Comparison of ENCODE assay signal across 19 cellular contexts in the genomic region with DNA sequence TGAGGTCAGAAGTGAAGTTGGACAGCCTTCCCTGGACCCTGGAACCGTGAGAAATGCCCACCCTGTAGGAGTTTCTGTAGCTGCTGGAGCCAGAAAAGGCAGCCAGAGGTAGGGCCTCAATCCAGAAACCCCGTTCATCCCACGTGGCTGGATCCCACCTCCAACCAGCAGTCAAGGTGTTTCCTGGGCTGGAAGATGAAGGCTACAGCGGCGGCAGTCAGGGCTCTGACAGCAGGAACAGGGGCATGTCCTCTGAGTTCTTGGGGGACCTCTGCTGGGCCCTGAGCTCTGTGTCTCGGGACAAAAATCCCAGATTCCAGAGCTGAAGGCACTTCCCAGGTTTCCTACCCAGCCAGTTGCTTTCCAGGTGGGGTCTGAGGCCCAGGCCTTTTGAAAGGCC.
DNase-seq lines count a peak whose midpoint lies in the region; ATAC-seq and TF ChIP-seq lines count a peak whose summit lies in the region.
"Had no signal": no experiment of that assay in that cellular context is flagged by ENCODE, and none has a peak within 500 bp of the region (broad histone marks: within the 10 kb centered on the region; RNA-seq: fewer than 3 reads in every experiment).

No MANE protein-coding gene starts in this region.

- H3K36me3 Mint-ChIP-seq in activated naive CD8-positive, alpha-beta T cell treated with anti-CD3 and anti-CD28 coated beads, Interleukin-2, amount 50 U/mL, for 24 hours (ENCODE audit: low read depth) = no peaks in the 10 kb centered on the region
- H3K36me3 Mint-ChIP-seq: CD14-positive monocyte had no signal

- no peak overlapping the region for H3K23ac ChIP-seq in mesenchymal stem cell (ENCODE audit: low read length in 2 of 2)

- H3K27me3 ChIP-seq in right cardiac atrium (ENCODE audit: control insufficient read depth, insufficient read depth) (no peaks in the 10 kb centered on the region), mesenchymal stem cell (ENCODE audit: control insufficient read depth in 1 of 2, insufficient read depth in 1 of 2, low read length in 2 of 2) (no peaks in the 10 kb centered on the region), sigmoid colon (no peaks in the 10 kb centered on the region), transverse colon (no peaks in the 10 kb centered on the region)

- no peak overlapping the region for H4K91ac ChIP-seq in mesenchymal stem cell (ENCODE audit: low read length)

- peaks cover 5% of the 10 kb centered on the region for H3K79me1 ChIP-seq in mesenchymal stem cell (replicated peaks; ENCODE audit: low read length, poor library complexity, severe bottlenecking)

- peak; percentile 13 for DNase-seq in Right ventricle myocardium superior
- no peak for DNase-seq in right cardiac atrium
- no peak for DNase-seq in mesenchymal stem cell
- DNase-seq in sigmoid colon = peak; percentile 59
- DNase-seq in transverse colon = no peak
- DNase-seq in NCI-H526 treated with DMSO at 0.1 percent for 48 hours (lab: John Stamatoyannopoulos, UW) = no peak
- no peak for DNase-seq in activated naive CD8-positive, alpha-beta T cell treated with anti-CD3 and anti-CD28 coated beads, Interleukin-2, amount 50 U/mL, for 24 hours
- no peak for DNase-seq in caudate nucleus (lab: John Stamatoyannopoulos, UW)
- DNase-seq: DMS 273 treated with DMSO at 0.1 percent for 48 hours; GDM1; KBM-7; NCI-H1417 treated with DMSO at 0.1 percent for 48 hours; NCI-H2029; NCI-H2171; NCI-H446; NK-92 treated with Interleukin-12 subunit alpha and Interleukin-12 subunit beta, amount 100 ng/mL, for 24 hours had no signal

- H3K4me2 ChIP-seq in mesenchymal stem cell (ENCODE audit: low read length, poor library complexity, severe bottlenecking) = no peak overlapping the region
- H3K4me2 ChIP-seq: GM23338 had no signal

- no peaks in the 10 kb centered on the region for H3K4me1 Mint-ChIP-seq in activated naive CD8-positive, alpha-beta T cell treated with anti-CD3 and anti-CD28 coated beads, Interleukin-2, amount 50 U/mL, for 24 hours
- H3K4me1 Mint-ChIP-seq: CD14-positive monocyte had no signal

- H4K8ac ChIP-seq in mesenchymal stem cell (ENCODE audit: low read length) = no peak overlapping the region

- no peak overlapping the region for H3K4ac ChIP-seq in mesenchymal stem cell (ENCODE audit: low read depth in 1 of 2, low read length in 2 of 2)

- TF ChIP-seq CTCF in sigmoid colon (IDR thresholded peaks at IDR 0.05) (no peak), transverse colon (IDR thresholded peaks at IDR 0.05) (no peak)

- no peak overlapping the region for H3K4me3 Mint-ChIP-seq in activated naive CD8-positive, alpha-beta T cell treated with anti-CD3 and anti-CD28 coated beads, Interleukin-2, amount 50 U/mL, for 24 hours
- H3K4me3 Mint-ChIP-seq: CD14-positive monocyte, GM23338 had no signal

- no peak overlapping the region for H2BK15ac ChIP-seq in mesenchymal stem cell (ENCODE audit: low read depth, poor library complexity, severe bottlenecking)

- no peak overlapping the region for H2BK5ac ChIP-seq in mesenchymal stem cell (ENCODE audit: low read depth, low read length, poor library complexity, severe bottlenecking)

- H3K9ac ChIP-seq in mesenchymal stem cell (ENCODE audit: low read length) = no peak overlapping the region

- H2AK5ac ChIP-seq in mesenchymal stem cell (ENCODE audit: low read length, severe bottlenecking) = peak overlapping the region; percentile 27

- TF ChIP-seq EP300 in sigmoid colon (IDR thresholded peaks at IDR 0.05) (no peak), transverse colon (IDR thresholded peaks at IDR 0.05; ENCODE audit: low read depth) (no peak)

- no peak overlapping the region for H3K4me3 ChIP-seq in right cardiac atrium (ENCODE audit: low read length)
- H3K4me3 ChIP-seq in mesenchymal stem cell (ENCODE audit: insufficient read depth in 1 of 2, low read depth in 1 of 2, low read length in 2 of 2) = no peak overlapping the region
- no peak overlapping the region for H3K4me3 ChIP-seq in sigmoid colon
- H3K4me3 ChIP-seq in transverse colon = no peak overlapping the region
- H3K4me3 ChIP-seq: GM12878, GM23338 had no signal

- H3K27ac ChIP-seq in right cardiac atrium (ENCODE audit: low read length) (no peak overlapping the region), mesenchymal stem cell (ENCODE audit: low read length, poor library complexity, severe bottlenecking) (no peak overlapping the region), sigmoid colon (peak overlapping the region; percentile 88 to 96 (median 94)), transverse colon (peak overlapping the region; percentile 58 to 84 (median 82)), caudate nucleus (ENCODE audit: low read depth, low read length) (no peak overlapping the region)

- no peak overlapping the region for H2BK120ac ChIP-seq in mesenchymal stem cell (ENCODE audit: low read depth, low read length)

- H3K4me1 ChIP-seq in right cardiac atrium (ENCODE audit: control insufficient read depth, insufficient read depth, low read length) (no peaks in the 10 kb centered on the region), mesenchymal stem cell (ENCODE audit: control insufficient read depth, insufficient read depth, low read depth, low read length) (peaks cover 22% of the 10 kb centered on the region), sigmoid colon (peaks cover 0 to 66% (median 40%) of the 10 kb centered on the region in 4 donors), transverse colon (peaks cover 0 to 5% (median 1%) of the 10 kb centered on the region in 4 donors)

- peaks cover 2% of the 10 kb centered on the region for H3K27me3 Mint-ChIP-seq in activated naive CD8-positive, alpha-beta T cell treated with anti-CD3 and anti-CD28 coated beads, Interleukin-2, amount 50 U/mL, for 24 hours

- no peak overlapping the region for H3K27ac Mint-ChIP-seq in activated naive CD8-positive, alpha-beta T cell treated with anti-CD3 and anti-CD28 coated beads, Interleukin-2, amount 50 U/mL, for 24 hours
- H3K27ac Mint-ChIP-seq: CD14-positive monocyte, GM23338 had no signal

- no peak overlapping the region for H3K18ac ChIP-seq in mesenchymal stem cell (ENCODE audit: low read depth in 1 of 2, low read length in 2 of 2)

- H3K9me3 ChIP-seq in right cardiac atrium (ENCODE audit: control insufficient read depth, low read length) (no peaks in the 10 kb centered on the region), mesenchymal stem cell (ENCODE audit: control insufficient read depth, low read length) (peaks cover 8% of the 10 kb centered on the region), sigmoid colon (no peaks in the 10 kb centered on the region), transverse colon (no peaks in the 10 kb centered on the region)

- H2BK12ac ChIP-seq in mesenchymal stem cell (ENCODE audit: low read length in 2 of 2) = no peak overlapping the region

- ATAC-seq in Right ventricle myocardium superior (ENCODE audit: poor library complexity) (no peak), right cardiac atrium (no peak)
- ATAC-seq in activated naive CD8-positive, alpha-beta T cell treated with anti-CD3 and anti-CD28 coated beads, Interleukin-2, amount 50 U/mL, for 24 hours = no peak
- ATAC-seq: GM12878, GM23338 had no signal

- in situ Hi-C loops in transverse colon (cut with MboI; ENCODE audit: low pct_ligation_motif_present in 1 of 4, low pct_unique_long_range_greater_than_20kb in 1 of 4, low sequenced_read_pairs in 3 of 4) = no loop called here

- no peak overlapping the region for H2AFZ ChIP-seq in mesenchymal stem cell (ENCODE audit: low read depth, low read length)
- H2AFZ ChIP-seq: GM23338 had no signal

- 77% methylated on average over 6 of the region's 6 CpGs for WGBS in right cardiac atrium
- 95% methylated on average over 6 of the region's 6 CpGs for WGBS in mesenchymal stem cell
- 78 to 86% methylated on average over 6 of the region's 6 CpGs for WGBS in sigmoid colon, 2 donors
- 93% methylated on average over 6 of the region's 6 CpGs; no CpG with 5 or more reads in 1 of the 2 donors for WGBS in transverse colon (ENCODE audit: low coverage in 1 of 2), 2 donors

- no peak overlapping the region for H3K14ac ChIP-seq in mesenchymal stem cell (ENCODE audit: low read length in 2 of 2)

- H3K36me3 ChIP-seq in mesenchymal stem cell (ENCODE audit: control insufficient read depth in 1 of 2, insufficient read depth in 2 of 2, low read depth in 1 of 2, low read length in 2 of 2) (no peaks in the 10 kb centered on the region), sigmoid colon (no peaks in the 10 kb centered on the region), transverse colon (no peaks in the 10 kb centered on the region)

- intact Hi-C loops in Right ventricle myocardium superior (cut with DNase I) = no loop called here
- intact Hi-C loops in right cardiac atrium (cut with DNase I) = no loop called here
- intact Hi-C loops in sigmoid colon (cut with DNase I) = loop anchor here (5.0 kb wide), 1 partner anchor 36 kb away; no protein-coding TSS in a partner anchor
- intact Hi-C loops in transverse colon (cut with DNase I; ENCODE audit: low total_unique reads) = no loop called here

- H3K9me3 Mint-ChIP-seq in activated naive CD8-positive, alpha-beta T cell treated with anti-CD3 and anti-CD28 coated beads, Interleukin-2, amount 50 U/mL, for 24 hours = no peaks in the 10 kb centered on the region

- TF ChIP-seq POLR2A in sigmoid colon (IDR thresholded peaks at IDR 0.05) (no peak), transverse colon (IDR thresholded peaks at IDR 0.05) (no peak)

Comparison
In these comparisons a context has a peak if more than half of its experiments do, and no peak if none do; other contexts are left out.
1. DNase-seq: peak in Right ventricle myocardium superior (single experiment) and sigmoid colon (single experiment); none in right cardiac atrium (0 of 3), mesenchymal stem cell (single experiment), transverse colon (single experiment), NCI-H526 treated with DMSO at 0.1 percent for 48 hours (single experiment), activated naive CD8-positive, alpha-beta T cell treated with anti-CD3 and anti-CD28 coated beads, Interleukin-2, amount 50 U/mL, for 24 hours (single experiment) and caudate nucleus (0 of 61).
2. H3K27ac ChIP-seq: peak in sigmoid colon (4 of 4) and transverse colon (4 of 4); none in right cardiac atrium (single experiment), mesenchymal stem cell (single experiment) and caudate nucleus (single experiment).